In genomic region chr20:35010405-35011192, GRCh38 we compare ENCODE assay signal across 14 cellular contexts. TPM values are rescaled to one million over a fixed set of nuclear protein-coding genes. Genes with fewer than 3 reads are reported as not detected.
A peak's percentile ranks its signal among the peaks of the same experiment; 100 is the strongest.
DNase-seq lines count a peak whose midpoint lies in the region; ATAC-seq and TF ChIP-seq lines count a peak whose summit lies in the region.
"Had no signal": no experiment of that assay in that cellular context is flagged by ENCODE, and none has a peak within 500 bp of the region (broad histone marks: within the 10 kb centered on the region; RNA-seq: fewer than 3 reads in every experiment).

No MANE protein-coding gene starts in this region.

- H3K9me3 Mint-ChIP-seq in activated CD4-positive, alpha-beta T cell treated with anti-CD3 and anti-CD28 coated beads, Interleukin-2, amount 10 ng/mL, durations not matched to agents 24 days and 14 days: no peaks in the 10 kb centered on the region
- H3K9me3 Mint-ChIP-seq in activated CD4-positive, alpha-beta memory T cell treated with anti-CD3 and anti-CD28 coated beads for 36 hours: no peaks in the 10 kb centered on the region
- H3K9me3 Mint-ChIP-seq in Calu3 (ENCODE audit: low read depth, unreplicated experiment): no peaks in the 10 kb centered on the region
- H3K9me3 Mint-ChIP-seq: CD4-positive, alpha-beta memory T cell had no signal

- ATAC-seq in stimulated activated naive CD8-positive, alpha-beta T cell treated with anti-CD3 and anti-CD28 coated beads, Interleukin-15, Interleukin-2, amounts not matched to agents 100 U/mL and 50 U/mL, for 24 hours: no peak
- no peak for ATAC-seq in HG03521 (IDR thresholded peaks at IDR 0.05; ENCODE audit: unreplicated experiment)
- ATAC-seq: K562 had no signal

- no peaks in the 10 kb centered on the region for H3K27me3 Mint-ChIP-seq in activated CD4-positive, alpha-beta T cell treated with anti-CD3 and anti-CD28 coated beads, Interleukin-2, amount 10 ng/mL, durations not matched to agents 24 days and 14 days
- no peaks in the 10 kb centered on the region for H3K27me3 Mint-ChIP-seq in activated CD4-positive, alpha-beta memory T cell treated with anti-CD3 and anti-CD28 coated beads for 36 hours
- H3K27me3 Mint-ChIP-seq in Calu3 (ENCODE audit: unreplicated experiment): no peaks in the 10 kb centered on the region
- H3K27me3 Mint-ChIP-seq: CD4-positive, alpha-beta memory T cell had no signal

- H3K36me3 Mint-ChIP-seq in activated CD4-positive, alpha-beta T cell treated with anti-CD3 and anti-CD28 coated beads, Interleukin-2, amount 10 ng/mL, durations not matched to agents 24 days and 14 days (ENCODE audit: low read depth): peaks cover 66% of the 10 kb centered on the region
- H3K36me3 Mint-ChIP-seq in activated CD4-positive, alpha-beta memory T cell treated with anti-CD3 and anti-CD28 coated beads for 36 hours: peaks cover 34% of the 10 kb centered on the region
- peaks cover 68% of the 10 kb centered on the region for H3K36me3 Mint-ChIP-seq in Calu3 (ENCODE audit: insufficient read depth, unreplicated experiment)

- intact Hi-C loops in activated CD4-positive, alpha-beta T cell treated with anti-CD3 and anti-CD28 coated beads, Interleukin-2, amount 10 ng/mL, durations not matched to agents 24 days and 14 days (cut with micrococcal nuclease): no loop called here
- intact Hi-C loops in activated CD4-positive, alpha-beta memory T cell treated with anti-CD3 and anti-CD28 coated beads for 36 hours (cut with micrococcal nuclease): no loop called here
- intact Hi-C loops in cardiac septum (cut with DNase I): no loop called here
- intact Hi-C loops in posterior vena cava (cut with DNase I): loop anchor here in 1 of 2 donors (1.0 kb wide), 1 partner anchor 150 kb away; no protein-coding TSS in a partner anchor
- intact Hi-C loops in Calu3 (cut with micrococcal nuclease; ENCODE audit: unreplicated experiment): no loop called here

- CTCF ChIA-PET in activated CD4-positive, alpha-beta memory T cell treated with anti-CD3 and anti-CD28 coated beads for 36 hours (lab: Charles Lee): no interaction called here
- CTCF ChIA-PET in Calu3 (lab: Charles Lee): no interaction called here

- POLR2A ChIA-PET in activated CD4-positive, alpha-beta memory T cell treated with anti-CD3 and anti-CD28 coated beads for 36 hours (lab: Charles Lee): no interaction called here

- H3K4me1 Mint-ChIP-seq in activated CD4-positive, alpha-beta T cell treated with anti-CD3 and anti-CD28 coated beads, Interleukin-2, amount 10 ng/mL, durations not matched to agents 24 days and 14 days: peaks cover 4% of the 10 kb centered on the region
- H3K4me1 Mint-ChIP-seq in activated CD4-positive, alpha-beta memory T cell treated with anti-CD3 and anti-CD28 coated beads for 36 hours (ENCODE audit: low read depth): no peaks in the 10 kb centered on the region
- H3K4me1 Mint-ChIP-seq in Calu3 (ENCODE audit: low read depth, unreplicated experiment): no peaks in the 10 kb centered on the region
- H3K4me1 Mint-ChIP-seq: CD4-positive, alpha-beta memory T cell had no signal

- H3K4me3 Mint-ChIP-seq in activated CD4-positive, alpha-beta T cell treated with anti-CD3 and anti-CD28 coated beads, Interleukin-2, amount 10 ng/mL, durations not matched to agents 24 days and 14 days: no peak overlapping the region
- no peak overlapping the region for H3K4me3 Mint-ChIP-seq in activated CD4-positive, alpha-beta memory T cell treated with anti-CD3 and anti-CD28 coated beads for 36 hours
- H3K4me3 Mint-ChIP-seq in Calu3 (ENCODE audit: low read depth, unreplicated experiment): no peak overlapping the region
- H3K4me3 Mint-ChIP-seq: CD4-positive, alpha-beta memory T cell had no signal

- no peak for DNase-seq in activated CD4-positive, alpha-beta T cell treated with anti-CD3 and anti-CD28 coated beads, Interleukin-2, amount 10 ng/mL, durations not matched to agents 24 days and 14 days
- no peak for DNase-seq in activated CD4-positive, alpha-beta T cell treated with anti-CD3 and anti-CD28 coated beads for 4 hours
- peak; percentile 4 for DNase-seq in activated CD4-positive, alpha-beta memory T cell treated with anti-CD3 and anti-CD28 coated beads for 36 hours
- peak; percentile 43 for DNase-seq in cardiac septum (ENCODE audit: low spot score)
- DNase-seq in posterior vena cava (ENCODE audit: low spot score): peak; percentile 65
- no peak for DNase-seq in Calu3
- no peak for DNase-seq in stimulated activated naive CD8-positive, alpha-beta T cell treated with anti-CD3 and anti-CD28 coated beads, Interleukin-15, Interleukin-2, amounts not matched to agents 100 U/mL and 50 U/mL, for 24 hours
- DNase-seq: activated CD4-positive, alpha-beta T cell treated with anti-CD3 and anti-CD28 coated beads, Interleukin-2, amount 50 U/mL, for 4 hours; CD4-positive, alpha-beta memory T cell; glutamatergic neuron; kidney glomerular epithelial cell; NCI-H1105 treated with DMSO at 0.1 percent for 48 hours had no signal

- BruUV-seq in Calu3 (replicated peaks; lab: Mats Ljungman, UMichigan): no TSS peak

- H3K27ac Mint-ChIP-seq in activated CD4-positive, alpha-beta T cell treated with anti-CD3 and anti-CD28 coated beads, Interleukin-2, amount 10 ng/mL, durations not matched to agents 24 days and 14 days: peak overlapping the region; percentile 51
- H3K27ac Mint-ChIP-seq in activated CD4-positive, alpha-beta memory T cell treated with anti-CD3 and anti-CD28 coated beads for 36 hours: peak overlapping the region; percentile 47
- no peak overlapping the region for H3K27ac Mint-ChIP-seq in Calu3 (ENCODE audit: unreplicated experiment)

- no peak for TF ChIP-seq CTCF in Calu3 (IDR thresholded peaks at IDR 0.05; ENCODE audit: unreplicated experiment)

RNA-seq across cellular contexts. Expression of gene MYH7B, which starts 54.9 kb away (rescaled TPM):
- total RNA-seq in activated CD4-positive, alpha-beta T cell treated with anti-CD3 and anti-CD28 coated beads, Interleukin-2, amount 10 ng/mL, durations not matched to agents 24 days and 14 days: 0.19 and 0.52 TPM in 2 replicates
- under 1 TPM; 0.50 to 0.61 TPM for total RNA-seq in activated CD4-positive, alpha-beta memory T cell treated with anti-CD3 and anti-CD28 coated beads for 36 hours
- 238 TPM for total RNA-seq in cardiac septum
- total RNA-seq in posterior vena cava: under 1 TPM; 0.42 to 0.57 TPM
- total RNA-seq in Calu3 (2022): 0.52 and 0.73 TPM in 2 replicates

RNA-seq across cellular contexts. Expression of gene GSS, which starts 55.0 kb away (rescaled TPM):
- 71.0 and 71.3 TPM in 2 replicates for total RNA-seq in activated CD4-positive, alpha-beta T cell treated with anti-CD3 and anti-CD28 coated beads, Interleukin-2, amount 10 ng/mL, durations not matched to agents 24 days and 14 days
- total RNA-seq in activated CD4-positive, alpha-beta memory T cell treated with anti-CD3 and anti-CD28 coated beads for 36 hours: 10 to 100 TPM; 67.7 to 72.2 TPM
- total RNA-seq in cardiac septum (27.5 TPM), posterior vena cava (10 to 100 TPM; 23.2 to 25.5 TPM), Calu3 (2022) (110 and 116 TPM in 2 replicates)

Comparison
In these comparisons a context has a peak if more than half of its experiments do, and no peak if none do; other contexts are left out.
1. DNase-seq: peak in activated CD4-positive, alpha-beta memory T cell treated with anti-CD3 and anti-CD28 coated beads for 36 hours (single experiment), cardiac septum (single experiment) and posterior vena cava (single experiment); none in activated CD4-positive, alpha-beta T cell treated with anti-CD3 and anti-CD28 coated beads, Interleukin-2, amount 10 ng/mL, durations not matched to agents 24 days and 14 days (single experiment), activated CD4-positive, alpha-beta T cell treated with anti-CD3 and anti-CD28 coated beads for 4 hours (0 of 2), Calu3 (single experiment) and stimulated activated naive CD8-positive, alpha-beta T cell treated with anti-CD3 and anti-CD28 coated beads, Interleukin-15, Interleukin-2, amounts not matched to agents 100 U/mL and 50 U/mL, for 24 hours (single experiment).
2. RNA of gene MYH7B, which starts 54.9 kb away (total RNA-seq): 238 TPM in cardiac septum (single experiment); 0.50 to 0.61 TPM in activated CD4-positive, alpha-beta memory T cell treated with anti-CD3 and anti-CD28 coated beads for 36 hours, 0.42 to 0.57 TPM in posterior vena cava, 0.52 to 0.73 TPM in Calu3 and 0.19 to 0.52 TPM in activated CD4-positive, alpha-beta T cell treated with anti-CD3 and anti-CD28 coated beads, Interleukin-2, amount 10 ng/mL, durations not matched to agents 24 days and 14 days; every median in the first group is over 100 times any median in the second.